In the genomic region with DNA sequence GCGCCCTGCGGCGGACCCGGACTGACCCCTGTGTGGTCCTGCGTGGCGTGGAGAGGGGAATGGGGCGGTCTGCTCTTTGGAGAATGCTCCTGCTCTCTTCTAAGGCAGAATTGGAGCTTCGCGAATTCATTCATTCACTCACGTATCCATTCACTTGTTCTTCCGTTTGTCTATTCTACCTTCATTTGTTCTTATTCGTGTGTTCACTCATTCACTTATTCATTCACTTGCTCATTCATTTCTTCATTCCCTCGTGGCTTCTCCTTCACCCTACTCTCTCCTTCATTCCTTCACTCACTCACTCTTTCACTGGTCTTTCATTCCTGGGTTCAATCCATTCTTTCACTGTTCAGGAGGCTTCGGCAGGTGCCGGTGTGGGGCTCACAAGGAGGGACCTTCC, we compare ENCODE assay signal across 21 cellular contexts.
DNase-seq lines count a peak whose midpoint lies in the region; ATAC-seq, FAIRE-seq and TF ChIP-seq lines count a peak whose summit lies in the region.
"Had no signal": no experiment of that assay in that cellular context is flagged by ENCODE, and none has a peak within 500 bp of the region (broad histone marks: within the 10 kb centered on the region; RNA-seq: fewer than 3 reads in every experiment).

No MANE protein-coding gene starts in this region.

- H2BK120ac ChIP-seq in neuronal stem cell (ENCODE audit: low read depth, low read length): no peak overlapping the region

- no peak overlapping the region for H3K27ac ChIP-seq in K562 (ENCODE audit: extremely low read depth, low read depth, low read length)
- H3K27ac ChIP-seq in neuronal stem cell (replicated peaks; ENCODE audit: low read length): no peak overlapping the region
- no peak overlapping the region for H3K27ac ChIP-seq in esophagus muscularis mucosa (replicated peaks in 1 of 4)
- H3K27ac ChIP-seq in A673 (ENCODE audit: low read depth, low read length, poor library complexity, severe bottlenecking): no peak overlapping the region
- H3K27ac ChIP-seq: BLaER1, C4-2B, GM23248 had no signal

- H3K4me1 ChIP-seq in K562 (replicated peaks in 1 of 2; ENCODE audit: control insufficient read depth in 2 of 2, insufficient read depth in 2 of 2, low read length in 2 of 2) (peaks cover 0 to 6% of the 10 kb centered on the region in 2 experiments; a peak in 2 of 5 replicates), neuronal stem cell (ENCODE audit: control insufficient read depth in 2 of 2, insufficient read depth in 1 of 2, low read depth in 1 of 2, low read length in 2 of 2) (peaks cover 24 to 49% of the 10 kb centered on the region in 2 donors), esophagus muscularis mucosa (peaks cover 19 to 40% (median 23%) of the 10 kb centered on the region in 4 donors), A673 (ENCODE audit: insufficient read depth, low read length, poor library complexity, severe bottlenecking) (no peaks in the 10 kb centered on the region)
- H3K4me1 ChIP-seq: Caco-2 had no signal

- TF ChIP-seq EP300 in K562 (IDR thresholded peaks at IDR 0.05; ENCODE audit: low read length) (no peak), esophagus muscularis mucosa (IDR thresholded peaks at IDR 0.05) (no peak)

- in situ Hi-C loops in K562 (cut with MboI): no loop called here

- H3K79me1 ChIP-seq in neuronal stem cell (ENCODE audit: low read depth, low read length): no peaks in the 10 kb centered on the region

- 11% methylated on average over 13 of the region's 15 CpGs for WGBS in K562 (ENCODE audit: insufficient coverage, low coverage, missing lambda C conversion rate)
- 100% methylated on average over 1 of the region's 15 CpGs; no CpG with 5 or more reads in 1 of the 2 donors for WGBS in neuronal stem cell (ENCODE audit: extremely low coverage in 2 of 2, insufficient read length in 2 of 2, insufficient replicate concordance in 1 of 2), 2 donors
- WGBS in esophagus muscularis mucosa: 84% methylated on average over 15 of the region's 15 CpGs

- TF ChIP-seq POLR2A in K562 (conservative IDR thresholded peaks at IDR 0.05): no peak
- TF ChIP-seq POLR2A in esophagus muscularis mucosa (IDR thresholded peaks at IDR 0.05; ENCODE audit: low read depth): no peak

- no peaks in the 10 kb centered on the region; the same call in 1 of the 2 replicates for H4K20me1 ChIP-seq in K562 (replicated peaks; ENCODE audit: control insufficient read depth, insufficient read depth, low read length)

- H3K4ac ChIP-seq in neuronal stem cell (ENCODE audit: low read length): peak overlapping the region; percentile 31

- no peaks in the 10 kb centered on the region for H3K4me1 Mint-ChIP-seq in endothelial cell (ENCODE audit: unreplicated experiment)
- no peaks in the 10 kb centered on the region for H3K4me1 Mint-ChIP-seq in activated naive CD8-positive, alpha-beta T cell treated with anti-CD3 and anti-CD28 coated beads, Interleukin-2, amount 50 U/mL, for 24 hours
- H3K4me1 Mint-ChIP-seq: B cell; CD4-positive, CD25-positive, alpha-beta regulatory T cell had no signal

- no peak overlapping the region for H3K9ac ChIP-seq in K562 (ENCODE audit: insufficient read depth in 1 of 2, low read depth in 2 of 2, low read length in 2 of 2)
- no peak overlapping the region for H3K9ac ChIP-seq in neuronal stem cell (ENCODE audit: low read depth, low read length, poor library complexity)
- H3K9ac ChIP-seq: BLaER1, GM23248 had no signal

- intact Hi-C loops in K562 (cut with micrococcal nuclease): no loop called here
- intact Hi-C loops in esophagus muscularis mucosa (cut with DNase I): no loop called here
- intact Hi-C loops in A673 (cut with micrococcal nuclease; ENCODE audit: unreplicated experiment): no loop called here

- peak overlapping the region; percentile 96 for H2AK5ac ChIP-seq in neuronal stem cell (ENCODE audit: low read depth, low read length)

- H3K23ac ChIP-seq in neuronal stem cell (ENCODE audit: low read depth, low read length, poor library complexity): no peak overlapping the region

- H3K36me3 ChIP-seq in K562 (ENCODE audit: control insufficient read depth, insufficient read depth, low read length) (no peaks in the 10 kb centered on the region), neuronal stem cell (replicated peaks in 1 of 2; ENCODE audit: control insufficient read depth in 2 of 2, insufficient read depth in 2 of 2, low read length in 2 of 2) (no peaks in the 10 kb centered on the region), esophagus muscularis mucosa (no peaks in the 10 kb centered on the region), A673 (ENCODE audit: insufficient read depth, low read length, poor library complexity, severe bottlenecking) (no peaks in the 10 kb centered on the region)
- H3K36me3 ChIP-seq: BLaER1 had no signal

- TF ChIP-seq CTCF in K562 (IDR thresholded peaks at IDR 0.05 in 2 of 3, conservative IDR thresholded peaks at IDR 0.05 in 1 of 3; ENCODE audit: insufficient read depth in 2 of 3, low read depth in 1 of 3, low read length in 3 of 3) (no peak), endothelial cell (IDR thresholded peaks at IDR 0.05; ENCODE audit: unreplicated experiment) (no peak), esophagus muscularis mucosa (IDR thresholded peaks at IDR 0.05) (no peak), A673 (conservative IDR thresholded peaks at IDR 0.05; ENCODE audit: low read depth, low read length) (no peak)

- H2BK5ac ChIP-seq in neuronal stem cell (ENCODE audit: low read length): peak overlapping the region; percentile 88

- no peaks in the 10 kb centered on the region for H3K9me3 Mint-ChIP-seq in endothelial cell (ENCODE audit: unreplicated experiment)
- H3K9me3 Mint-ChIP-seq in activated naive CD8-positive, alpha-beta T cell treated with anti-CD3 and anti-CD28 coated beads, Interleukin-2, amount 50 U/mL, for 24 hours: no peaks in the 10 kb centered on the region
- H3K9me3 Mint-ChIP-seq: CD4-positive, CD25-positive, alpha-beta regulatory T cell; CD8-positive, alpha-beta T cell had no signal

- H3K9me1 ChIP-seq in K562 (ENCODE audit: control insufficient read depth, insufficient read depth, low read length): no peaks in the 10 kb centered on the region

- CTCF ChIA-PET in K562 (lab: Yijun Ruan, JAX; ENCODE audit: low intra/inter-chr PET ratio) (no interaction called here), A673 (lab: Charles Lee) (no interaction called here)

- H3K4me3 ChIP-seq in K562 (no peak overlapping the region), neuronal stem cell (ENCODE audit: low read length in 2 of 2) (no peak overlapping the region), esophagus muscularis mucosa (no peak overlapping the region), A673 (ENCODE audit: low read depth, low read length, poor library complexity, severe bottlenecking) (no peak overlapping the region)
- H3K4me3 ChIP-seq: BLaER1, GM23248 had no signal

- H3K27me3 ChIP-seq in K562 (ENCODE audit: control insufficient read depth in 2 of 2, insufficient read depth in 2 of 2, low read length in 2 of 2) (peaks cover 13 to 53% of the 10 kb centered on the region in 2 experiments; a peak in 4 of 5 replicates), neuronal stem cell (ENCODE audit: control insufficient read depth in 3 of 3, insufficient read depth in 3 of 3, low read depth in 1 of 3, low read length in 3 of 3) (peaks cover 0 to 53% (median 0%) of the 10 kb centered on the region in 3 experiments), esophagus muscularis mucosa (peaks cover 0 to 36% (median 0%) of the 10 kb centered on the region in 4 donors), A673 (replicated peaks; ENCODE audit: insufficient read depth, low read depth, low read length, poor library complexity) (peaks cover 24% of the 10 kb centered on the region)

- H3K27me3 Mint-ChIP-seq in endothelial cell (ENCODE audit: unreplicated experiment): peaks cover 8% of the 10 kb centered on the region
- peaks cover 13% of the 10 kb centered on the region for H3K27me3 Mint-ChIP-seq in activated naive CD8-positive, alpha-beta T cell treated with anti-CD3 and anti-CD28 coated beads, Interleukin-2, amount 50 U/mL, for 24 hours

- H4K91ac ChIP-seq in neuronal stem cell (ENCODE audit: low read depth, low read length, poor library complexity): no peak overlapping the region

- DNase-seq in K562 (ENCODE audit: extremely low read depth in 1 of 4, low spot score in 3 of 4): no peak
- DNase-seq in endothelial cell (ENCODE audit: low spot score): no peak
- DNase-seq in neuronal stem cell (ENCODE audit: low spot score): no peak
- no peak for DNase-seq in esophagus muscularis mucosa (ENCODE audit: extremely low spot score)
- no peak for DNase-seq in A673 (ENCODE audit: low spot score)
- DNase-seq in activated naive CD8-positive, alpha-beta T cell treated with anti-CD3 and anti-CD28 coated beads, Interleukin-2, amount 50 U/mL, for 24 hours: no peak
- DNase-seq: Caco-2; CD4-positive, CD25-positive, alpha-beta regulatory T cell; CD8-positive, alpha-beta T cell; DMS153; DND-41; GM23248; H7; HCEC 1CT had no signal

- no peak overlapping the region for H3K14ac ChIP-seq in neuronal stem cell (ENCODE audit: low read length)

- H3K36me3 Mint-ChIP-seq in endothelial cell (ENCODE audit: low read depth, unreplicated experiment): no peaks in the 10 kb centered on the region
- no peaks in the 10 kb centered on the region for H3K36me3 Mint-ChIP-seq in activated naive CD8-positive, alpha-beta T cell treated with anti-CD3 and anti-CD28 coated beads, Interleukin-2, amount 50 U/mL, for 24 hours (ENCODE audit: low read depth)
- H3K36me3 Mint-ChIP-seq: CD4-positive, CD25-positive, alpha-beta regulatory T cell; CD8-positive, alpha-beta T cell had no signal

- H3K79me2 ChIP-seq in K562 (ENCODE audit: control insufficient read depth, insufficient read depth, low read length): no peaks in the 10 kb centered on the region

- H3K18ac ChIP-seq in neuronal stem cell (ENCODE audit: low read length): peak overlapping the region; percentile 93

- FAIRE-seq in K562 (lab: Jason Lieb, UNC): no peak
- FAIRE-seq: G401.6, GM12892, H1 had no signal

- no peak for TF ChIP-seq RAD21 in K562 (CRISPR knock-in tag; conservative IDR thresholded peaks at IDR 0.05 in 1 of 2, IDR thresholded peaks at IDR 0.05 in 1 of 2)

- no peak overlapping the region for H4K8ac ChIP-seq in neuronal stem cell (ENCODE audit: low read depth, low read length)

- H2BK12ac ChIP-seq in neuronal stem cell (ENCODE audit: low read length): peak overlapping the region; percentile 89

- H2AFZ ChIP-seq in K562 (ENCODE audit: low read depth, low read length) (no peak overlapping the region), neuronal stem cell (ENCODE audit: low read length) (no peak overlapping the region)
- H2AFZ ChIP-seq: GM23248 had no signal

- peak overlapping the region; percentile 96 for H2BK15ac ChIP-seq in neuronal stem cell (ENCODE audit: low read length)

- no peak overlapping the region for H3K4me3 Mint-ChIP-seq in endothelial cell (ENCODE audit: unreplicated experiment)
- no peak overlapping the region for H3K4me3 Mint-ChIP-seq in activated naive CD8-positive, alpha-beta T cell treated with anti-CD3 and anti-CD28 coated beads, Interleukin-2, amount 50 U/mL, for 24 hours
- H3K4me3 Mint-ChIP-seq: B cell; CD4-positive, CD25-positive, alpha-beta regulatory T cell; CD8-positive, alpha-beta T cell had no signal

- peak overlapping the region; percentile 19 for H3K27ac Mint-ChIP-seq in endothelial cell (ENCODE audit: unreplicated experiment)
- H3K27ac Mint-ChIP-seq in activated naive CD8-positive, alpha-beta T cell treated with anti-CD3 and anti-CD28 coated beads, Interleukin-2, amount 50 U/mL, for 24 hours: no peak overlapping the region
- H3K27ac Mint-ChIP-seq: B cell; CD4-positive, CD25-positive, alpha-beta regulatory T cell; CD8-positive, alpha-beta T cell had no signal

- BruUV-seq in K562 (replicated peaks; lab: Mats Ljungman, UMichigan) (no TSS peak), A673 (replicated peaks; lab: Mats Ljungman, UMichigan) (no TSS peak)

- H3K4me2 ChIP-seq in K562 (ENCODE audit: insufficient read depth, low read length) (no peak overlapping the region), neuronal stem cell (ENCODE audit: insufficient read depth, low read length, poor library complexity, severe bottlenecking) (no peak overlapping the region)

- no peak for ATAC-seq in K562
- no peak for ATAC-seq in activated naive CD8-positive, alpha-beta T cell treated with anti-CD3 and anti-CD28 coated beads, Interleukin-2, amount 50 U/mL, for 24 hours
- ATAC-seq in GM21576 (IDR thresholded peaks at IDR 0.05; ENCODE audit: unreplicated experiment): no peak
- ATAC-seq: CD8-positive, alpha-beta T cell had no signal

- POLR2A ChIA-PET in K562 (lab: Yijun Ruan, JAX) (no interaction called here), A673 (lab: Charles Lee; ENCODE audit: low non-redundant PET) (no interaction called here)

- H3K9me3 ChIP-seq in K562 (replicated peaks; ENCODE audit: control insufficient read depth, insufficient read depth, low read depth, low read length) (no peaks in the 10 kb centered on the region), neuronal stem cell (replicated peaks in 1 of 2; ENCODE audit: control insufficient read depth in 2 of 2, insufficient read depth in 1 of 2, low read depth in 1 of 2, low read length in 2 of 2) (no peaks in the 10 kb centered on the region), esophagus muscularis mucosa (no peaks in the 10 kb centered on the region), A673 (ENCODE audit: low read depth, low read length, poor library complexity, severe bottlenecking) (no peaks in the 10 kb centered on the region)
- H3K9me3 ChIP-seq: BLaER1, Caco-2 had no signal
